In genomic region chr20:49132995-49133451, GRCh38 we compare ENCODE assay signal across 1 cellular context.
TF ChIP-seq lines count a peak whose summit lies in the region.

No MANE protein-coding gene starts in this region.

TF ChIP-seq in H1, 55 proteins besides CTCF, POLR2A, EP300 and RAD21 (continued from another document):
- no peak for TF ChIP-seq ATF2 (IDR thresholded peaks at IDR 0.05; ENCODE audit: low read length)
- TF ChIP-seq NANOG (IDR thresholded peaks at IDR 0.05; ENCODE audit: insufficient read depth, low read depth, low read length, poor library complexity, severe bottlenecking) = no peak
- TF ChIP-seq SRF (IDR thresholded peaks at IDR 0.05; ENCODE audit: low read depth, low read length) = no peak
- no peak for TF ChIP-seq USF2 (IDR thresholded peaks at IDR 0.05; ENCODE audit: low read length)
- TF ChIP-seq PHF8 (conservative IDR thresholded peaks at IDR 0.05; ENCODE audit: low read depth, low read length) = no peak
- TF ChIP-seq TAF7 (optimal IDR thresholded peaks at IDR 0.05; ENCODE audit: borderline replicate concordance, low read depth, low read length) = no peak
- no peak for TF ChIP-seq SIX5 (IDR thresholded peaks at IDR 0.05; ENCODE audit: low read depth, low read length)
- TF ChIP-seq CEBPB (IDR thresholded peaks at IDR 0.05; ENCODE audit: low read depth, low read length) = no peak
- no peak for TF ChIP-seq CBX8 (IDR thresholded peaks at IDR 0.05; ENCODE audit: borderline replicate concordance, low read depth, low read length)
- TF ChIP-seq RBBP5 (IDR thresholded peaks at IDR 0.05; ENCODE audit: borderline replicate concordance, low read depth, low read length) = no peak
- no peak for TF ChIP-seq SP2 (IDR thresholded peaks at IDR 0.05; ENCODE audit: low read length)
- no peak for TF ChIP-seq TAF1 (IDR thresholded peaks at IDR 0.05; ENCODE audit: low read depth, low read length)
- no peak for TF ChIP-seq KDM4A (IDR thresholded peaks at IDR 0.05; ENCODE audit: low read depth, low read length, severe bottlenecking)
- TF ChIP-seq TBP (IDR thresholded peaks at IDR 0.05; ENCODE audit: low read depth, low read length) = no peak
- no peak for TF ChIP-seq ZNF274 (IDR thresholded peaks at IDR 0.05; ENCODE audit: borderline replicate concordance, extremely low read depth, low read length)
- TF ChIP-seq GTF2F1 (IDR thresholded peaks at IDR 0.05; ENCODE audit: borderline replicate concordance, low read depth, low read length) = no peak
